Comparison of ENCODE assay signal across 16 cellular contexts in the genomic region with DNA sequence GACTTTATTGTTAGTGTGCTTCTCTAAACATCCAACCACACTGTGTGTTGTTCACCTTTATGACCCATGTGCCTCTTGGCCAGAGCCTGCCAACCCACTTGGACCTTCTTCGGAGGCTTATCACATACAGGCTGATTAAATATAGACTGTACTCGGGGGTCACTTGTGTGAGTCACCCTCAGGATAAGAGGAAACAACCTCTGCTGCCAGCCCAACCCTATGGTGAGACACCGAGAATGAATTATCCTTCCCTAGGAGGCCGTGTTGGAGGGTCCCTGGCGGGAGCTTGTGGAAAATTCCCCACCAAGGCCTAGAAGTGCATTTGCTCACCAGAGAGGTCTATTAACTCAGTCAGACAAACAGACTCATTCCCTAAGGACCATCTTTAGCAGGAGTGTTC.
"Had no signal": no experiment of that assay in that cellular context is flagged by ENCODE, and none has a peak within 500 bp of the region (broad histone marks: within the 10 kb centered on the region; RNA-seq: fewer than 3 reads in every experiment).

No MANE protein-coding gene starts in this region.

- H3K9me3 Mint-ChIP-seq: activated naive CD4-positive, alpha-beta T cell treated with anti-CD3 and anti-CD28 coated beads, Interleukin-2, amount 50 U/mL, for 24 hours; dendritic cell treated with granulocyte-macrophage colony-stimulating factor and Interleukin-4, amounts not matched to agents 40 ng/mL and 50 ng/mL, for 4 days; memory B cell; natural killer cell; T-helper 1 cell treated with Interleukin-12 subunit alpha and Interleukin-12 subunit beta and Interleukin-4 antibody, amounts not matched to agents 30 μg/mL and 1 μg/mL, for 36 hours had no signal

- H3K36me3 Mint-ChIP-seq: activated naive CD4-positive, alpha-beta T cell treated with anti-CD3 and anti-CD28 coated beads, Interleukin-2, amount 50 U/mL, for 24 hours; memory B cell; natural killer cell had no signal

- H3K27ac Mint-ChIP-seq: activated naive CD4-positive, alpha-beta T cell treated with anti-CD3 and anti-CD28 coated beads, Interleukin-2, amount 50 U/mL, for 24 hours; dendritic cell treated with granulocyte-macrophage colony-stimulating factor and Interleukin-4, amounts not matched to agents 40 ng/mL and 50 ng/mL, for 4 days; memory B cell; natural killer cell; T-helper 1 cell treated with Interleukin-12 subunit alpha and Interleukin-12 subunit beta and Interleukin-4 antibody, amounts not matched to agents 30 μg/mL and 1 μg/mL, for 36 hours had no signal

- H3K4me1 ChIP-seq: adrenal gland, parathyroid adenoma, tibial nerve, vagina had no signal

- ATAC-seq: natural killer cell; stimulated activated naive CD8-positive, alpha-beta T cell treated with anti-CD3 and anti-CD28 coated beads, Interleukin-15, Interleukin-2, amounts not matched to agents 100 U/mL and 50 U/mL, for 24 hours had no signal

- H3K27ac ChIP-seq: adrenal gland, esophagus squamous epithelium, parathyroid adenoma, tibial nerve, vagina, WERI-Rb-1 had no signal

- H3K9me3 ChIP-seq: adrenal gland, esophagus squamous epithelium, tibial nerve, vagina had no signal

- H3K4me3 ChIP-seq: adrenal gland, esophagus squamous epithelium, tibial nerve, vagina had no signal

- H3K27me3 Mint-ChIP-seq: activated naive CD4-positive, alpha-beta T cell treated with anti-CD3 and anti-CD28 coated beads, Interleukin-2, amount 50 U/mL, for 24 hours; dendritic cell treated with granulocyte-macrophage colony-stimulating factor and Interleukin-4, amounts not matched to agents 40 ng/mL and 50 ng/mL, for 4 days; memory B cell had no signal

- H3K36me3 ChIP-seq: adrenal gland, esophagus squamous epithelium, tibial nerve, vagina, WERI-Rb-1 had no signal

- H3K4me1 Mint-ChIP-seq: activated naive CD4-positive, alpha-beta T cell treated with anti-CD3 and anti-CD28 coated beads, Interleukin-2, amount 50 U/mL, for 24 hours; memory B cell; natural killer cell had no signal

- H3K27me3 ChIP-seq: adrenal gland, esophagus squamous epithelium, tibial nerve, vagina had no signal

- H3K4me3 Mint-ChIP-seq: activated naive CD4-positive, alpha-beta T cell treated with anti-CD3 and anti-CD28 coated beads, Interleukin-2, amount 50 U/mL, for 24 hours; dendritic cell treated with granulocyte-macrophage colony-stimulating factor and Interleukin-4, amounts not matched to agents 40 ng/mL and 50 ng/mL, for 4 days; memory B cell; natural killer cell; T-helper 1 cell treated with Interleukin-12 subunit alpha and Interleukin-12 subunit beta and Interleukin-4 antibody, amounts not matched to agents 30 μg/mL and 1 μg/mL, for 36 hours had no signal

- DNase-seq: activated CD4-positive, alpha-beta T cell treated with anti-CD3 and anti-CD28 coated beads, Interleukin-2, amount 50 U/mL, for 4 hours; activated gamma-delta T cell; adrenal gland; effector memory CD4-positive, alpha-beta T cell; esophagus squamous epithelium; hippocampal formation; natural killer cell; stimulated activated naive CD8-positive, alpha-beta T cell treated with anti-CD3 and anti-CD28 coated beads, Interleukin-15, Interleukin-2, amounts not matched to agents 100 U/mL and 50 U/mL, for 24 hours; WERI-Rb-1 had no signal
